1 cellular context compared by ENCODE assay signal in genomic region chr17:60435244-60436170, GRCh38.
A peak's percentile ranks its signal among the peaks of the same experiment; 100 is the strongest.
TF ChIP-seq lines count a peak whose summit lies in the region.

No MANE protein-coding gene starts in this region.

TF ChIP-seq in H1, 55 proteins besides CTCF, POLR2A, EP300 and RAD21:
- peak; percentile 55; the same call in 1 of the 2 replicates for TF ChIP-seq MAX (IDR thresholded peaks at IDR 0.05)
- no peak for TF ChIP-seq POU5F1 (IDR thresholded peaks at IDR 0.05; ENCODE audit: low read depth, low read length)
- TF ChIP-seq CTBP2 (IDR thresholded peaks at IDR 0.05; ENCODE audit: borderline replicate concordance, insufficient read depth, insufficient read length, low read length), result no peak
TF ChIP-seq in H1: peak in this region for 1.
